Comparison of ENCODE assay signal across 22 cellular contexts in genomic region chr3:187212705-187213104, GRCh38. TPM values are rescaled to one million over a fixed set of nuclear protein-coding genes. Genes with fewer than 3 reads are reported as not detected.
DNase-seq lines count a peak whose midpoint lies in the region; ATAC-seq and TF ChIP-seq lines count a peak whose summit lies in the region.
"Had no signal": no experiment of that assay in that cellular context is flagged by ENCODE, and none has a peak within 500 bp of the region (broad histone marks: within the 10 kb centered on the region; RNA-seq: fewer than 3 reads in every experiment).

No MANE protein-coding gene starts in this region.

- no peaks in the 10 kb centered on the region for H3K27me3 Mint-ChIP-seq in Calu3 (ENCODE audit: unreplicated experiment)
- H3K27me3 Mint-ChIP-seq: CD4-positive, alpha-beta T cell had no signal

- H3K36me3 Mint-ChIP-seq in Calu3 (ENCODE audit: insufficient read depth, unreplicated experiment), result no peaks in the 10 kb centered on the region
- H3K36me3 Mint-ChIP-seq: IgD-negative memory B cell had no signal

- no TSS peak for BruUV-seq in Calu3 (replicated peaks; lab: Mats Ljungman, UMichigan)

- H3K4me1 ChIP-seq in ascending aorta (peaks cover 9 to 38% of the 10 kb centered on the region in 2 donors), vagina (peaks cover 44% of the 10 kb centered on the region)
- H3K4me1 ChIP-seq: parathyroid adenoma had no signal

- no peak for ATAC-seq in stimulated activated naive CD8-positive, alpha-beta T cell treated with anti-CD3 and anti-CD28 coated beads, Interleukin-15, Interleukin-2, amounts not matched to agents 100 U/mL and 50 U/mL, for 24 hours
- ATAC-seq in GM19395 (IDR thresholded peaks at IDR 0.05; ENCODE audit: unreplicated experiment), result no peak

- peaks cover 37% of the 10 kb centered on the region for H3K4me1 Mint-ChIP-seq in Calu3 (ENCODE audit: low read depth, unreplicated experiment)
- H3K4me1 Mint-ChIP-seq: activated B cell treated with CpG ODN at 0.5 μM for 24 hours; activated naive CD4-positive, alpha-beta T cell treated with anti-CD3 and anti-CD28 coated beads, Interleukin-2, amount 10 ng/mL, durations not matched to agents 7 days and 5 days; central memory CD8-positive, alpha-beta T cell; IgD-negative memory B cell had no signal

- H3K9me3 Mint-ChIP-seq in Calu3 (ENCODE audit: low read depth, unreplicated experiment), result peaks cover 7% of the 10 kb centered on the region
- H3K9me3 Mint-ChIP-seq: activated B cell treated with CpG ODN at 0.5 μM for 24 hours; activated naive CD4-positive, alpha-beta T cell treated with anti-CD3 and anti-CD28 coated beads, Interleukin-2, amount 10 ng/mL, durations not matched to agents 7 days and 5 days; activated T-helper 1 cell treated with anti-CD3 and anti-CD28 coated beads, Interleukin-12 subunit alpha, Interleukin-12 subunit beta, Interleukin-2, Interleukin-4 antibody, amounts not matched to agents 30 ng/mL and 10 ng/mL and 1 ng/mL, durations not matched to agents 14 hours and 24 hours and 36 hours; CD4-positive, alpha-beta T cell; central memory CD8-positive, alpha-beta T cell had no signal

- H3K9me3 ChIP-seq in ascending aorta (no peaks in the 10 kb centered on the region), vagina (no peaks in the 10 kb centered on the region)

- no peak overlapping the region for H3K27ac Mint-ChIP-seq in Calu3 (ENCODE audit: unreplicated experiment)
- H3K27ac Mint-ChIP-seq: activated B cell treated with CpG ODN at 0.5 μM for 24 hours; activated naive CD4-positive, alpha-beta T cell treated with anti-CD3 and anti-CD28 coated beads, Interleukin-2, amount 10 ng/mL, durations not matched to agents 7 days and 5 days; activated T-helper 1 cell treated with anti-CD3 and anti-CD28 coated beads, Interleukin-12 subunit alpha, Interleukin-12 subunit beta, Interleukin-2, Interleukin-4 antibody, amounts not matched to agents 30 ng/mL and 10 ng/mL and 1 ng/mL, durations not matched to agents 14 hours and 24 hours and 36 hours; CD4-positive, alpha-beta T cell had no signal

- H3K4me3 Mint-ChIP-seq in Calu3 (ENCODE audit: low read depth, unreplicated experiment), result no peak overlapping the region
- H3K4me3 Mint-ChIP-seq: activated B cell treated with CpG ODN at 0.5 μM for 24 hours; activated naive CD4-positive, alpha-beta T cell treated with anti-CD3 and anti-CD28 coated beads, Interleukin-2, amount 10 ng/mL, durations not matched to agents 7 days and 5 days; activated T-helper 1 cell treated with anti-CD3 and anti-CD28 coated beads, Interleukin-12 subunit alpha, Interleukin-12 subunit beta, Interleukin-2, Interleukin-4 antibody, amounts not matched to agents 30 ng/mL and 10 ng/mL and 1 ng/mL, durations not matched to agents 14 hours and 24 hours and 36 hours; CD4-positive, alpha-beta T cell; central memory CD8-positive, alpha-beta T cell; IgD-negative memory B cell; neural crest cell had no signal

- H3K27ac ChIP-seq in ascending aorta (peak overlapping the region; percentile 80 to 93), vagina (peak overlapping the region; percentile 60)
- H3K27ac ChIP-seq: parathyroid adenoma had no signal

- DNase-seq in ascending aorta (ENCODE audit: low spot score in 2 of 2) (no peak), globus pallidus (ENCODE audit: low spot score) (peak; percentile 30), mucosa of gallbladder (ENCODE audit: low spot score) (peak; percentile 42), vagina (ENCODE audit: extremely low spot score in 2 of 2) (no peak), Calu3 (no peak)
- DNase-seq in stimulated activated naive CD8-positive, alpha-beta T cell treated with anti-CD3 and anti-CD28 coated beads, Interleukin-15, Interleukin-2, amounts not matched to agents 100 U/mL and 50 U/mL, for 24 hours, result no peak
- DNase-seq: activated B cell treated with CpG ODN at 0.5 μM for 24 hours; activated naive CD4-positive, alpha-beta T cell treated with anti-CD3 and anti-CD28 coated beads, Interleukin-2, amount 10 ng/mL, durations not matched to agents 7 days and 5 days; CD4-positive, alpha-beta T cell; DMS 273 treated with DMSO at 0.1 percent for 48 hours; NCI-H1105 treated with DMSO at 0.1 percent for 48 hours; NCI-H2029 treated with DMSO at 0.1 percent for 48 hours; NCI-H345; T-helper 9 cell had no signal

- intact Hi-C loops in ascending aorta (cut with DNase I), result loop anchor here (5.0 kb wide), 1 partner anchor 40 kb away; no protein-coding TSS in a partner anchor
- intact Hi-C loops in vagina (cut with DNase I), result no loop called here
- intact Hi-C loops in Calu3 (cut with micrococcal nuclease; ENCODE audit: unreplicated experiment), result no loop called here

- TF ChIP-seq POLR2A in vagina (IDR thresholded peaks at IDR 0.05), result no peak

- TF ChIP-seq CTCF in ascending aorta (IDR thresholded peaks at IDR 0.05) (no peak), vagina (IDR thresholded peaks at IDR 0.05) (no peak), Calu3 (IDR thresholded peaks at IDR 0.05; ENCODE audit: unreplicated experiment) (no peak)

- CTCF ChIA-PET in Calu3 (lab: Charles Lee), result interaction anchor here (1.1 kb wide), 1 partner anchor 8 kb away, joined by 4 read pairs; no protein-coding TSS in a partner anchor

- H3K36me3 ChIP-seq in ascending aorta (no peaks in the 10 kb centered on the region), vagina (no peaks in the 10 kb centered on the region)

- H3K4me3 ChIP-seq in ascending aorta, result no peak overlapping the region
- no peak overlapping the region for H3K4me3 ChIP-seq in vagina
- H3K4me3 ChIP-seq: lung had no signal

- H3K27me3 ChIP-seq in ascending aorta (no peaks in the 10 kb centered on the region), vagina (no peaks in the 10 kb centered on the region)

RNA-seq across cellular contexts. Expression of gene RTP1, which starts 15.4 kb away (rescaled TPM):
- total RNA-seq in ascending aorta (not detected), mucosa of gallbladder (not detected), vagina (not detected), Calu3 (2022) (not detected in 2 replicates)
- total RNA-seq: activated B cell treated with CpG ODN at 0.5 μM for 24 hours; activated T-helper 1 cell treated with anti-CD3 and anti-CD28 coated beads, Interleukin-12 subunit alpha, Interleukin-12 subunit beta, Interleukin-2, Interleukin-4 antibody, amounts not matched to agents 30 ng/mL and 10 ng/mL and 1 ng/mL, durations not matched to agents 14 hours and 24 hours and 36 hours; CD4-positive, alpha-beta T cell; fibroblast of villous mesenchyme; lung; neural crest cell had no signal

Comparison
In these comparisons a context has a peak if more than half of its experiments do, and no peak if none do; other contexts are left out.
1. DNase-seq: peak in globus pallidus (single experiment) and mucosa of gallbladder (single experiment); none in ascending aorta (0 of 2), vagina (0 of 2), Calu3 (single experiment) and stimulated activated naive CD8-positive, alpha-beta T cell treated with anti-CD3 and anti-CD28 coated beads, Interleukin-15, Interleukin-2, amounts not matched to agents 100 U/mL and 50 U/mL, for 24 hours (single experiment).